Comparison of ENCODE assay signal across 6 cellular contexts in the genomic region with DNA sequence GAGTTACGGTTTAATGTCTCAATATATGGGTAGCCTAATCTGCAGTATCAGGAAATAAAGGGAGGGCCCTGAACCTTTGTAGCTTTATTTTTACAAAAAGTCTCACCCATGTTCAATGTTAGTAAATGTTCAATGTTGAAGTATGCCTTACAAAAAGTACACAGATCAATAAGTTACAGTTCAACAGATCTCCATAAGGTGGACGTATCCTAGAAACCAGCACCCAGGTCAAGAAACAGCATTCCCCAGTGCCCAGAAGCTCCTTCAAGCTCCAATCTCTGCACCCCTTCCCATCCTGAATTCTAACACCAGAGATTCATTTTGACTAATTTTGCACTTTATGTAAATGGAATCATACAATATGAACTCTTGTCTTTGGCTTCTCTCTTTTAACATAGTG. TPM values are rescaled to one million over a fixed set of nuclear protein-coding genes. Genes with fewer than 3 reads are reported as not detected.
"Had no signal": no experiment of that assay in that cellular context is flagged by ENCODE, and none has a peak within 500 bp of the region (broad histone marks: within the 10 kb centered on the region; RNA-seq: fewer than 3 reads in every experiment).

No MANE protein-coding gene starts in this region.

- H2AFZ ChIP-seq: GM23338 had no signal

- H3K4me3 Mint-ChIP-seq: GM23338, H9 had no signal

- ATAC-seq: GM23338 had no signal

- DNase-seq: H9, HCEC 1CT, IMR-90 had no signal

- H3K4me3 ChIP-seq: GM23338, K562 had no signal

- H3K4me2 ChIP-seq: GM23338 had no signal

- H3K27ac Mint-ChIP-seq: GM23338, H9 had no signal

- H3K9me3 Mint-ChIP-seq: H9 had no signal

RNA-seq across cellular contexts. Expression of gene COLQ, which starts 31.3 kb away (rescaled TPM):
- total RNA-seq: HT-29 had no signal
